ENCODE assay signal across 21 cellular contexts in the genomic region with DNA sequence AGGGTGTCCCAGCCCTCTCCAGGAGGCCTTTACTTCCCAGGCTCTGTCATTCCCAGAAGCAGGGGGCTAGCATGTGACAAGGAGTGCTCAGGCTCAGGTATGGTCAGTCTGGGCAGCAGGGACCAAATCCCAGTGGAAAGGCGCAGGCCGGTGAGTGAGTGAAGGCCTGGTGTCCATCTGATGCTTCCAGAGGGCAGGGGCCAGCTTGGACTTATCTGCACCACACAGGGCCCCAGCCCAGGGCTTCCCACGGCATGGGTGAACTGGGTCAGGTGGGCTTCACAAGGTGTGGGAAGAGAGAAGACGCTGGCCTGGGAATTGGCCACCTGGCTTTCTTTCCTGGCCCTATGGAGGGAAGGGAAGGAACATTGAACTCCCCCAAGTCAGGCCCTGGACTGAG. TPM values are rescaled to one million over a fixed set of nuclear protein-coding genes. Genes with fewer than 3 reads are reported as not detected.
"Had no signal": no experiment of that assay in that cellular context is flagged by ENCODE, and none has a peak within 500 bp of the region (broad histone marks: within the 10 kb centered on the region; RNA-seq: fewer than 3 reads in every experiment).

No MANE protein-coding gene starts in this region.

- FAIRE-seq: endometrium, islet of Langerhans, small intestine had no signal

- H3K9me3 ChIP-seq: esophagus muscularis mucosa, gastrocnemius medialis, heart right ventricle, neutrophil had no signal

- H3K36me3 ChIP-seq: esophagus muscularis mucosa, gastrocnemius medialis, heart right ventricle, neutrophil had no signal

- DNase-seq: cortex of kidney; effector memory CD4-positive, alpha-beta T cell; gastrocnemius medialis; heart right ventricle; hypothalamus; left ventricle myocardium superior; mesenchymal stem cell; midbrain; small intestine; stimulated activated CD4-positive, alpha-beta T cell treated with anti-CD3 and anti-CD28 coated beads, Interleukin-12 subunit alpha, Interleukin-12 subunit beta, amount 100 ng/mL, for 4 hours; stimulated activated naive CD4-positive, alpha-beta T cell; trophoblast cell had no signal

- H3K27ac ChIP-seq: esophagus muscularis mucosa, gastrocnemius medialis, heart right ventricle, neutrophil had no signal

- H3K36me3 Mint-ChIP-seq: natural killer cell treated with Interleukin-12 subunit alpha and Interleukin-12 subunit beta and Interleukin-15 and Interleukin-18, amount 100 ng/mL, for 72 hours had no signal

- H3K4me1 ChIP-seq: gastrocnemius medialis had no signal

- H3K27me3 ChIP-seq: esophagus muscularis mucosa had no signal

- H3K4me3 Mint-ChIP-seq: natural killer cell treated with Interleukin-12 subunit alpha and Interleukin-12 subunit beta and Interleukin-15 and Interleukin-18, amount 100 ng/mL, for 72 hours had no signal

- H3K9me3 Mint-ChIP-seq: natural killer cell treated with Interleukin-12 subunit alpha and Interleukin-12 subunit beta and Interleukin-15 and Interleukin-18, amount 100 ng/mL, for 72 hours had no signal

- ATAC-seq: gastrocnemius medialis; left ventricle myocardium superior; natural killer cell treated with Interleukin-12 subunit alpha and Interleukin-12 subunit beta and Interleukin-15 and Interleukin-18, amount 100 ng/mL, for 72 hours had no signal

- H3K4me3 ChIP-seq: esophagus muscularis mucosa, gastrocnemius medialis, heart right ventricle, lung had no signal

RNA-seq across cellular contexts. Expression of gene APOBEC3A, which starts 20.4 kb away (rescaled TPM):
- total RNA-seq: fibroblast of villous mesenchyme, osteocyte, pulmonary artery endothelial cell had no signal
